ENCODE assay signal across 20 cellular contexts in genomic region chr20:44721785-44722054, GRCh38. TPM values are rescaled to one million over a fixed set of nuclear protein-coding genes. Genes with fewer than 3 reads are reported as not detected.
A peak's percentile ranks its signal among the peaks of the same experiment; 100 is the strongest.
DNase-seq lines count a peak whose midpoint lies in the region; ATAC-seq and TF ChIP-seq lines count a peak whose summit lies in the region.
"Had no signal": no experiment of that assay in that cellular context is flagged by ENCODE, and none has a peak within 500 bp of the region (broad histone marks: within the 10 kb centered on the region; RNA-seq: fewer than 3 reads in every experiment).

No MANE protein-coding gene starts in this region.

- H3K27me3 ChIP-seq in GM23248 (replicated peaks; ENCODE audit: insufficient read depth) (no peaks in the 10 kb centered on the region), Panc1 (ENCODE audit: control insufficient read depth, insufficient read depth, low read length) (no peaks in the 10 kb centered on the region), smooth muscle cell (ENCODE audit: low read depth) (no peaks in the 10 kb centered on the region)

- ATAC-seq in Panc1 (no peak), HG02938 (IDR thresholded peaks at IDR 0.05; ENCODE audit: unreplicated experiment) (no peak), GM21528 (IDR thresholded peaks at IDR 0.05; ENCODE audit: low FRiP score, unreplicated experiment) (no peak)
- ATAC-seq: CD8-positive, alpha-beta T cell; left colon had no signal

- CTCF ChIA-PET in Panc1 (lab: Charles Lee) (interaction anchor here (0.7 to 1.2 kb wide), 2 partner anchors 10 to 24 kb away, joined by 5 read pairs; no protein-coding TSS in a partner anchor), GM10248 (lab: Yijun Ruan, JAX) (interaction anchor here (1.2 to 1.3 kb wide), 2 partner anchors 11 to 21 kb away, joined by 3 to 8 read pairs; no protein-coding TSS in a partner anchor)

- 95 to 97% methylated on average over 1 of the region's 1 CpG for WGBS in GM23248 (ENCODE audit: low coverage in 1 of 2, low lambda C conversion rate in 2 of 2, missing lambda C conversion rate in 2 of 2), 2 experiments
- WGBS in smooth muscle cell (ENCODE audit: low lambda C conversion rate): 96% methylated on average over 1 of the region's 1 CpG

- no peaks in the 10 kb centered on the region for H3K9me2 ChIP-seq in GM23248 (ENCODE audit: insufficient read depth)

- H3K9me3 ChIP-seq in GM23248 (ENCODE audit: low read depth): no peaks in the 10 kb centered on the region
- no peaks in the 10 kb centered on the region for H3K9me3 ChIP-seq in Panc1 (ENCODE audit: control insufficient read depth, insufficient read depth, low read depth, low read length)
- H3K9me3 ChIP-seq in smooth muscle cell (replicated peaks; ENCODE audit: low read depth): no peaks in the 10 kb centered on the region

- H3K4me2 ChIP-seq in GM23248 (ENCODE audit: unreplicated experiment): peak overlapping the region; percentile 60
- H3K4me2 ChIP-seq in smooth muscle cell: no peak overlapping the region

- in situ Hi-C loops in GM23248 (cut with MboI) (no loop called here), Panc1 (cut with HindIII; ENCODE audit: low pct_unique_long_range_greater_than_20kb, low sequenced_read_pairs) (no loop called here)

- H3K36me3 ChIP-seq in GM23248 (ENCODE audit: low read depth) (no peaks in the 10 kb centered on the region), Panc1 (ENCODE audit: control insufficient read depth, insufficient read depth, low read length) (no peaks in the 10 kb centered on the region), smooth muscle cell (ENCODE audit: low read depth) (no peaks in the 10 kb centered on the region)
- H3K36me3 ChIP-seq: SJCRH30 had no signal

- H3F3A ChIP-seq in GM23248 (ENCODE audit: insufficient read depth) (peaks cover 33% of the 10 kb centered on the region), smooth muscle cell (ENCODE audit: low read depth) (peaks cover 8% of the 10 kb centered on the region)

- POLR2A ChIA-PET in Panc1 (lab: Charles Lee): interaction anchor here (0.7 kb wide), 1 partner anchor 223 kb away, joined by 6 read pairs; no protein-coding TSS in a partner anchor
- POLR2A ChIA-PET in GM10248 (lab: Yijun Ruan, JAX): no interaction called here

- no peak overlapping the region for H3K4me3 ChIP-seq in GM23248
- no peak overlapping the region for H3K4me3 ChIP-seq in Panc1 (ENCODE audit: low read depth in 2 of 2, low read length in 2 of 2)
- H3K4me3 ChIP-seq in coronary artery: no peak overlapping the region
- H3K4me3 ChIP-seq in smooth muscle cell: no peak overlapping the region
- H3K4me3 ChIP-seq: SJCRH30 had no signal

- intact Hi-C loops in Panc1 (cut with micrococcal nuclease; ENCODE audit: unreplicated experiment): no loop called here

- H3K4me1 ChIP-seq in GM23248 (ENCODE audit: insufficient read depth): peaks cover 28% of the 10 kb centered on the region
- peaks cover 60% of the 10 kb centered on the region for H3K4me1 ChIP-seq in Panc1 (ENCODE audit: control insufficient read depth, insufficient read depth, low read length)
- no peaks in the 10 kb centered on the region for H3K4me1 ChIP-seq in smooth muscle cell (ENCODE audit: low read depth)
- H3K4me1 ChIP-seq: parathyroid adenoma, SJCRH30 had no signal

- TF ChIP-seq CTCF in Panc1 (IDR thresholded peaks at IDR 0.05) (no peak), coronary artery (IDR thresholded peaks at IDR 0.05) (no peak), smooth muscle cell (IDR thresholded peaks at IDR 0.05; ENCODE audit: borderline replicate concordance, insufficient read depth, poor library complexity, severe bottlenecking) (no peak), GM10266 (IDR thresholded peaks at IDR 0.05; ENCODE audit: control insufficient read depth, insufficient read depth, low read depth, missing control alignments) (no peak), GM10248 (IDR thresholded peaks at IDR 0.05; ENCODE audit: control extremely low read depth, extremely low read depth, low read depth, missing control alignments) (no peak)

- H4K20me1 ChIP-seq in GM23248 (ENCODE audit: insufficient read depth) (no peaks in the 10 kb centered on the region), smooth muscle cell (ENCODE audit: low read depth) (no peaks in the 10 kb centered on the region)

- H3K79me2 ChIP-seq in GM23248 (ENCODE audit: insufficient read depth) (no peaks in the 10 kb centered on the region), smooth muscle cell (ENCODE audit: low read depth) (no peaks in the 10 kb centered on the region)
- H3K79me2 ChIP-seq: parathyroid adenoma had no signal

- no TSS peak for BruUV-seq in Panc1 (replicated peaks; lab: Mats Ljungman, UMichigan)

- DNase-seq in GM23248 (no peak), Panc1 (ENCODE audit: low read depth, low spot score) (no peak), coronary artery (ENCODE audit: low spot score) (no peak), smooth muscle cell (lab: John Stamatoyannopoulos, UW; ENCODE audit: unreplicated experiment) (no peak), GM10266 (ENCODE audit: extremely low spot score) (no peak), GM10248 (ENCODE audit: extremely low spot score) (no peak)
- DNase-seq: activated CD4-positive, alpha-beta T cell treated with anti-CD3 and anti-CD28 coated beads, Interleukin-2, amount 50 U/mL, for 1 hour; activated naive CD8-positive, alpha-beta T cell treated with anti-CD3 and anti-CD28 coated beads for 36 hours; CD8-positive, alpha-beta T cell; left colon; midbrain; natural killer cell; NCI-H1092 treated with DMSO at 0.1 percent for 48 hours; NCI-H1930; SJCRH30; T-helper 2 cell had no signal

- H2AFZ ChIP-seq in GM23248 (no peak overlapping the region), smooth muscle cell (ENCODE audit: low read depth) (no peak overlapping the region)
- H2AFZ ChIP-seq: parathyroid adenoma had no signal

- H3K27ac ChIP-seq in GM23248 (peak overlapping the region; percentile 97), Panc1 (ENCODE audit: low read length) (peak overlapping the region; percentile 62), coronary artery (peak overlapping the region; percentile 75 to 86), smooth muscle cell (ENCODE audit: low read depth) (peak overlapping the region; percentile 52)
- H3K27ac ChIP-seq: parathyroid adenoma, SJCRH30, VCaP had no signal

- H3K9ac ChIP-seq in GM23248 (peak overlapping the region; percentile 18; the same call in 1 of the 2 replicates), smooth muscle cell (ENCODE audit: low read depth) (no peak overlapping the region)
- H3K9ac ChIP-seq: parathyroid adenoma had no signal

RNA-seq across cellular contexts. Expression of gene CCN5, which starts 6.6 kb away (rescaled TPM):
- total RNA-seq in GM23248 (2014; rRNA removed; shearing (Covaris generic)): 24.5 and 47.3 TPM in 2 replicates
- polyA plus RNA-seq in GM23248 (2016; fragmentation: Nextera tagmentation; extraction: Ambion mirVana) (20.8 and 23.6 TPM in 2 replicates), smooth muscle cell (not detected in 2 replicates)
- total RNA-seq in Panc1 (2021; ENCODE audit: unreplicated experiment) (15.2 TPM), smooth muscle cell (not detected in 2 replicates)
- 32.0 TPM for polyA plus RNA-seq in Panc1 (2012; ENCODE audit: insufficient read length)
- total RNA-seq: activated naive CD8-positive, alpha-beta T cell treated with anti-CD3 and anti-CD28 coated beads for 36 hours; CD8-positive, alpha-beta T cell; natural killer cell; SJCRH30 had no signal

RNA-seq across cellular contexts. Expression of gene KCNK15, which starts 23.9 kb away (rescaled TPM):
- 9.9 and 11.1 TPM in 2 replicates for total RNA-seq in GM23248 (2014; rRNA removed; shearing (Covaris generic))
- 5.2 and 5.7 TPM in 2 replicates for polyA plus RNA-seq in GM23248 (2016; fragmentation: Nextera tagmentation; extraction: Ambion mirVana)
- total RNA-seq in Panc1 (2021; ENCODE audit: unreplicated experiment): 7.4 TPM
- 13.2 TPM for polyA plus RNA-seq in Panc1 (2012; ENCODE audit: insufficient read length)
- 0.54 TPM in 1 of 2 replicates, not detected in the other for total RNA-seq in smooth muscle cell
- polyA plus RNA-seq in smooth muscle cell: 0.06 and 0.24 TPM in 2 replicates
- total RNA-seq: CD8-positive, alpha-beta T cell; natural killer cell; SJCRH30 had no signal

Comparison
In these comparisons a context has a peak if more than half of its experiments do, and no peak if none do; other contexts are left out.
1. RNA of gene CCN5, which starts 6.6 kb away (total RNA-seq): 24.5 to 47.3 TPM in GM23248 and 15.2 TPM in Panc1 (single experiment); not detected in smooth muscle cell; every median in the first group is over 10 times any median in the second.
2. Peak in every context shown above with its lines, with median percentiles within 50 percentile points of each other: H3K27ac ChIP-seq.